Comparison of ENCODE assay signal across 1 cellular context in the genomic region with DNA sequence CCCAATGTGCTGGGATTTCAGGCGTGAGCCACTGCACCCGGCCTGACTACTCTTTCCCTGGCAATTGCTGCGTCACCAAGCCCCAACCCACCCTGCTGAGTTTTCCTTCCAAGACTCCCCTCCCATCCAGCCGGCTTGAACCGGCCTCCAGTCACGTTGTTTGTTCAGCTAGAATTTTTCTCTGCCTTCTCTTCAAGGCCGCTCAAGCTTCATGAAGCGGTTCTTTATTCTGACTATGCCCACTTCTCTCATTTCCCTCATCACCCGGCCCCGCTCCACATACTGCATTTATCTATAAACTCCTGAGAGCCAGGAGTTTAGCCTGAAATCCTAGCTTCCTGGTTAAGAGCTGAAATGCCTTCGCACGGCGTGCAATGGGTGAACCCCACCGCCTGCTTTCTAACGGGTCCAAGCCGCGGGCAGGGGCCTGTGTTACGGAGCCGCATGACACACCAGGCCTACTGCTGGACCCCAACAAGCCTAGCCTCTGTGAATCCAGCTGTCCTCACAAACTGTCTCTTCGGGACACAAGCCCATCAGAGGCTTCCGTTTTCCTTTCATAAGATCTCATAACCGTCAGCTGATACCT.
TF ChIP-seq lines count a peak whose summit lies in the region.

No MANE protein-coding gene starts in this region.

TF ChIP-seq in endothelial cell of umbilical vein, 7 proteins besides CTCF, POLR2A, EP300 and RAD21 (continued from another document):
- TF ChIP-seq JUN (IDR thresholded peaks at IDR 0.05; ENCODE audit: borderline replicate concordance, insufficient read depth, insufficient read length, low read depth) (no peak), GATA2 (IDR thresholded peaks at IDR 0.05; ENCODE audit: insufficient read depth, insufficient read length, low read depth, low read length) (no peak), MYC (IDR thresholded peaks at IDR 0.05; ENCODE audit: low read depth, low read length) (no peak)
- TF ChIP-seq, protein P1, sequence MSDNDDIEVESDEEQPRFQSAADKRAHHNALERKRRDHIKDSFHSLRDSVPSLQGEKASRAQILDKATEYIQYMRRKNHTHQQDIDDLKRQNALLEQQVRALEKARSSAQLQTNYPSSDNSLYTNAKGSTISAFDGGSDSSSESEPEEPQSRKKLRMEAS (IDR thresholded peaks at IDR 0.05; ENCODE audit: insufficient read depth, insufficient read length) = no peak
